Comparison of ENCODE assay signal across 15 cellular contexts in genomic region chr3:171206283-171206682, GRCh38.
A peak's percentile ranks its signal among the peaks of the same experiment; 100 is the strongest.
DNase-seq lines count a peak whose midpoint lies in the region; ATAC-seq lines count a peak whose summit lies in the region.
"Had no signal": no experiment of that assay in that cellular context is flagged by ENCODE, and none has a peak within 500 bp of the region (broad histone marks: within the 10 kb centered on the region; RNA-seq: fewer than 3 reads in every experiment).

No MANE protein-coding gene starts in this region.

- H3K9ac ChIP-seq in HUES48 (ENCODE audit: low read depth, low read length) = no peak overlapping the region

- H3K36me3 ChIP-seq in HUES48 (ENCODE audit: control insufficient read depth, insufficient read depth, low read length) = no peaks in the 10 kb centered on the region

- peaks cover 25% of the 10 kb centered on the region for H3K4me1 ChIP-seq in HUES48 (ENCODE audit: control insufficient read depth, insufficient read depth, low read length)
- H3K4me1 ChIP-seq: esophagus squamous epithelium had no signal

- no peaks in the 10 kb centered on the region for H3K27me3 ChIP-seq in HUES48 (ENCODE audit: control insufficient read depth, insufficient read depth, low read length)
- H3K27me3 ChIP-seq: esophagus squamous epithelium had no signal

- H3K27ac ChIP-seq in HUES48 (ENCODE audit: low read depth, low read length) = peak overlapping the region; percentile 94
- H3K27ac ChIP-seq: esophagus squamous epithelium had no signal

- ATAC-seq in GM18870 (IDR thresholded peaks at IDR 0.05; ENCODE audit: unreplicated experiment) = peak; percentile 67
- ATAC-seq in HG02678 (IDR thresholded peaks at IDR 0.05; ENCODE audit: unreplicated experiment) = peak; percentile 55
- no peak for ATAC-seq in Right ventricle myocardium inferior
- ATAC-seq: stimulated activated naive CD8-positive, alpha-beta T cell treated with anti-CD3 and anti-CD28 coated beads, Interleukin-15, Interleukin-2, amounts not matched to agents 100 U/mL and 50 U/mL, for 24 hours had no signal

- no peaks in the 10 kb centered on the region for H3K9me3 ChIP-seq in HUES48 (ENCODE audit: control insufficient read depth, insufficient read depth, low read length)
- H3K9me3 ChIP-seq: esophagus squamous epithelium had no signal

- intact Hi-C loops in Right ventricle myocardium inferior (cut with DNase I) = no loop called here

- peak; percentile 38 for DNase-seq in iPS-NIHi11 (ENCODE audit: low spot score)
- no peak for DNase-seq in RKO (ENCODE audit: low spot score)
- DNase-seq in NOMO-1 treated with DMSO at 0.1 percent for 48 hours (lab: John Stamatoyannopoulos, UW; ENCODE audit: unreplicated experiment) = no peak
- DNase-seq in Right ventricle myocardium inferior (ENCODE audit: missing footprints) = no peak
- DNase-seq in HuH-7 (ENCODE audit: low spot score) = no peak
- DNase-seq: activated B cell treated with CpG ODN at 0.5 μM for 24 hours; activated T-cell treated with anti-CD3 and anti-CD28 coated beads for 4 hours; esophagus squamous epithelium; hippocampal formation; NCI-H2171 treated with DMSO at 0.1 percent for 48 hours; nucleus accumbens; stimulated activated naive CD8-positive, alpha-beta T cell treated with anti-CD3 and anti-CD28 coated beads, Interleukin-15, Interleukin-2, amounts not matched to agents 100 U/mL and 50 U/mL, for 24 hours had no signal

- H3K4me3 ChIP-seq in HUES48 (ENCODE audit: low read depth, low read length) = no peak overlapping the region
- H3K4me3 ChIP-seq: esophagus squamous epithelium had no signal
